ENCODE assay signal across 1 cellular context in genomic region chr20:393296-393695, GRCh38. TPM values are rescaled to one million over a fixed set of nuclear protein-coding genes. Genes with fewer than 3 reads are reported as not detected.
"Had no signal": no experiment of that assay in that cellular context is flagged by ENCODE, and none has a peak within 500 bp of the region (broad histone marks: within the 10 kb centered on the region; RNA-seq: fewer than 3 reads in every experiment).

No MANE protein-coding gene starts in this region.

RNA-seq across cellular contexts. Expression of gene TRIB3, which starts 12.7 kb away (rescaled TPM):
- total RNA-seq: ascending aorta had no signal
